8 cellular contexts compared by ENCODE assay signal in the genomic region with DNA sequence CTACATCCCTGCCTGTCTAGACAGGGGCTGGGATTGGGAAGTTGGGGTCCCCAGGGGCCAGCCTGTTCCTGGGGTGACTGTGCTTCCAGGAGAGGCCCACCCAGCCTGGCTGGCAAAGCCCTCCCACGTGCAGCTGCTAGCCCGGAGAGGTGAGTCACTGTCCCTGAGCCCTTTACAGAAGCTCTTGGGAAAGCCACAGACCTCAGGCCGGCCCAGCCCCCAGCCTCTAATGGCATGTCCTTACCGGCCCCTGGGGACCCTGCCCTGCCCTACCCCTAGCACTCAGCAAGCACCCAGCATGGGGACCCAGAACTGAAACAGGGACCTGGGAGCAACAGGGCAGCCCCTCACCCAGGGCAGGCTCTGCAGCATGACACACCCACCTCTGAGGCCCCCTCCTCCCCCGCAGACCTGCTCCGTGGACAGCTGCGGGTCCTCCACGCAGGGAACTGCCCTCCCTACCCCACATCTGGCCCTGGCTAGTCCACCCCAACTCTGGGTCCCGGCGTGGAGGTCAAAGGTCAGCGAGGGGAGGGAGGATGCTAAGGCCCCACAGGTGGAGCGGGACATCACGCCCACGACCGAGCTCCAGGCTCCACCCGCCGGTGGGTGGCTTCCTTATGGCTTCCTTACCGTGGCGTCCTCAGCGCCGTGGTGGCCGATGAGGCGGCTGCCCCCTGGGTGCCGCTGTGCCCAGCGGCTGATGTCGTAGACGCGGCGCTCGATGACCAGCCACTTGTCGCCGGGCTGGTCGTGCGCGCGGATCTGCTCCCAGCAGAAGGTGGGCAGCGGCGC. TPM values are rescaled to one million over a fixed set of nuclear protein-coding genes. Genes with fewer than 3 reads are reported as not detected.
DNase-seq lines count a peak whose midpoint lies in the region; ATAC-seq lines count a peak whose summit lies in the region.

No MANE protein-coding gene starts in this region.

- H3K4me1 ChIP-seq in naive thymus-derived CD4-positive, alpha-beta T cell (ENCODE audit: control insufficient read depth in 2 of 2, insufficient read depth in 2 of 2, low read length in 2 of 2): peaks cover 9% of the 10 kb centered on the region in 2 donors
- no peaks in the 10 kb centered on the region for H3K4me1 ChIP-seq in aorta (ENCODE audit: control insufficient read depth in 1 of 2, insufficient read depth in 2 of 2, low read length in 2 of 2)

- H3K36me3 ChIP-seq in naive thymus-derived CD4-positive, alpha-beta T cell (ENCODE audit: control insufficient read depth in 2 of 3, insufficient read depth in 3 of 3, low read length in 3 of 3): no peaks in the 10 kb centered on the region
- H3K36me3 ChIP-seq in aorta (ENCODE audit: control insufficient read depth in 1 of 2, insufficient read depth in 2 of 2, low read length in 1 of 2): no peaks in the 10 kb centered on the region

- no peaks in the 10 kb centered on the region for H3K27me3 ChIP-seq in naive thymus-derived CD4-positive, alpha-beta T cell (ENCODE audit: control insufficient read depth in 2 of 2, insufficient read depth in 2 of 2, low read length in 2 of 2)
- no peaks in the 10 kb centered on the region for H3K27me3 ChIP-seq in aorta (ENCODE audit: control insufficient read depth in 1 of 2, insufficient read depth in 2 of 2, low read length in 1 of 2)

- peak overlapping the region; percentile 69 for H3K27ac ChIP-seq in naive thymus-derived CD4-positive, alpha-beta T cell (ENCODE audit: low read depth, low read length)
- peak overlapping the region; percentile 0 to 87 for H3K27ac ChIP-seq in aorta (ENCODE audit: low read depth in 1 of 2, low read length in 2 of 2)

- DNase-seq in HCEC 1CT (peak; percentile 63), NCI-H1092 treated with DMSO at 0.1 percent for 48 hours (lab: John Stamatoyannopoulos, UW) (peak; percentile 12), fibroblast of gingiva (ENCODE audit: low read depth) (peak; percentile 62), aorta (peak; percentile 88 to 94)
- peak; percentile 52 for DNase-seq in activated T-cell treated with anti-CD3 and anti-CD28 coated beads, Interleukin-2, amount 50 U/mL, for 24 hours
- DNase-seq in naive thymus-derived CD4-positive, alpha-beta T cell: peak in 8 of 9 donors; percentile 12 to 48 (median 34)

- peaks cover 9% of the 10 kb centered on the region for H3K4me1 Mint-ChIP-seq in activated T-cell treated with anti-CD3 and anti-CD28 coated beads, Interleukin-2, amount 50 U/mL, for 24 hours (ENCODE audit: low read depth)
- H3K4me1 Mint-ChIP-seq in naive thymus-derived CD4-positive, alpha-beta T cell: peaks cover 0 to 11% (median 4%) of the 10 kb centered on the region in 7 donors

- H3K4me3 ChIP-seq in GM08714 (ENCODE audit: low read length): peak overlapping the region; percentile 83; the same call in 1 of the 2 replicates
- H3K4me3 ChIP-seq in naive thymus-derived CD4-positive, alpha-beta T cell (ENCODE audit: low read length): peak overlapping the region; percentile 64
- H3K4me3 ChIP-seq in aorta (ENCODE audit: low read length in 2 of 2): peak overlapping the region; percentile 43 to 44

- H3K36me3 Mint-ChIP-seq in activated T-cell treated with anti-CD3 and anti-CD28 coated beads, Interleukin-2, amount 50 U/mL, for 24 hours (ENCODE audit: low read depth): no peaks in the 10 kb centered on the region
- H3K36me3 Mint-ChIP-seq in naive thymus-derived CD4-positive, alpha-beta T cell: no peaks in the 10 kb centered on the region

- CTCF ChIA-PET in naive thymus-derived CD4-positive, alpha-beta T cell (lab: Charles Lee): interaction anchor here (1.2 kb wide), 1 partner anchor 9 kb away, joined by 3 read pairs; no protein-coding TSS in a partner anchor

- POLR2A ChIA-PET in naive thymus-derived CD4-positive, alpha-beta T cell (lab: Charles Lee): interaction anchor here (0.5 kb wide), 1 partner anchor 1447 kb away, joined by 4 read pairs; no protein-coding TSS in a partner anchor

- H3K27ac Mint-ChIP-seq in activated T-cell treated with anti-CD3 and anti-CD28 coated beads, Interleukin-2, amount 50 U/mL, for 24 hours: no peak overlapping the region
- H3K27ac Mint-ChIP-seq in naive thymus-derived CD4-positive, alpha-beta T cell: peak overlapping the region in 4 of 9 donors; percentile 58 to 79 (median 72)

- 0 to 1% methylated on average over 37 to 38 of the region's 38 CpGs for WGBS in aorta, 2 donors

- intact Hi-C loops in naive thymus-derived CD4-positive, alpha-beta T cell (cut with micrococcal nuclease): loop anchor here (1.0 to 5.0 kb wide), 6 partner anchors 63 to 233 kb away; partner anchors contain the start of genes FADS2 (in 1 of the 2), FEN1 (in 1 of the 2), FTH1 (in 1 of the 2) and TMEM258 (in 1 of the 2)
- intact Hi-C loops in aorta (cut with DNase I): loop anchor here in 1 of 2 donors (5.0 kb wide), 2 partner anchors 63 to 82 kb away; partner anchors contain the start of gene FADS2

- no peaks in the 10 kb centered on the region for H3K9me3 Mint-ChIP-seq in activated T-cell treated with anti-CD3 and anti-CD28 coated beads, Interleukin-2, amount 50 U/mL, for 24 hours
- H3K9me3 Mint-ChIP-seq in naive thymus-derived CD4-positive, alpha-beta T cell: no peaks in the 10 kb centered on the region

- H3K9me3 ChIP-seq in naive thymus-derived CD4-positive, alpha-beta T cell (ENCODE audit: control insufficient read depth in 2 of 3, low read length in 3 of 3): no peaks in the 10 kb centered on the region
- no peaks in the 10 kb centered on the region for H3K9me3 ChIP-seq in aorta (ENCODE audit: control insufficient read depth, low read length)

- H3K4me3 Mint-ChIP-seq in activated T-cell treated with anti-CD3 and anti-CD28 coated beads, Interleukin-2, amount 50 U/mL, for 24 hours: peak overlapping the region; percentile 78
- H3K4me3 Mint-ChIP-seq in naive thymus-derived CD4-positive, alpha-beta T cell: peak overlapping the region; percentile 73 to 93 (median 81)

- H3K27me3 Mint-ChIP-seq in activated T-cell treated with anti-CD3 and anti-CD28 coated beads, Interleukin-2, amount 50 U/mL, for 24 hours: peaks cover 5% of the 10 kb centered on the region
- H3K27me3 Mint-ChIP-seq in naive thymus-derived CD4-positive, alpha-beta T cell: peaks cover 0 to 10% (median 0%) of the 10 kb centered on the region in 5 donors

- peak; percentile 39 for ATAC-seq in naive thymus-derived CD4-positive, alpha-beta T cell
- ATAC-seq in aorta (ENCODE audit: low FRiP score): peak; percentile 23
- no peak for ATAC-seq in HG03457 (IDR thresholded peaks at IDR 0.05; ENCODE audit: unreplicated experiment)

RNA-seq across cellular contexts. Expression of gene FADS3, which starts 0.6 kb away (rescaled TPM):
- 1 to 10 TPM; 1.4 to 8.6 (median 6.2) TPM for total RNA-seq in naive thymus-derived CD4-positive, alpha-beta T cell
- polyA plus RNA-seq in naive thymus-derived CD4-positive, alpha-beta T cell: 1 to 10 TPM in 1 of 2 donors, under 1 TPM in 1; 0.31 to 1.3 TPM
- 100 to 1,000 TPM; 120 to 180 TPM for total RNA-seq in aorta
- 100 to 1,000 TPM in 1 of 2 donors, 10 to 100 TPM in 1; 33.8 to 402 TPM for polyA plus RNA-seq in aorta

RNA-seq across cellular contexts. Expression of gene RAB3IL1, which starts 26.6 kb away (rescaled TPM):
- total RNA-seq in naive thymus-derived CD4-positive, alpha-beta T cell: 1 to 10 TPM in 1 of 5 experiments, under 1 TPM in 1, not detected in 3; 0.49 to 1.9 TPM
- not detected for polyA plus RNA-seq in naive thymus-derived CD4-positive, alpha-beta T cell
- 10 to 100 TPM; 23.8 to 45.2 TPM for total RNA-seq in aorta
- polyA plus RNA-seq in aorta: 10 to 100 TPM in 1 of 2 donors, 1 to 10 TPM in 1; 6.4 to 11.4 TPM

RNA-seq across cellular contexts. Expression of gene BEST1, which starts 59.4 kb away (rescaled TPM):
- total RNA-seq in naive thymus-derived CD4-positive, alpha-beta T cell: 1 to 10 TPM in 2 of 5 experiments, under 1 TPM in 2, not detected in 1; 0.49 to 7.1 (median 0.75) TPM
- polyA plus RNA-seq in naive thymus-derived CD4-positive, alpha-beta T cell: 1 to 10 TPM in 1 of 2 donors, under 1 TPM in 1; 0.83 to 1.4 TPM
- 1 to 10 TPM; 3.9 to 8.0 TPM for total RNA-seq in aorta
- 1 to 10 TPM; 3.5 to 4.1 TPM for polyA plus RNA-seq in aorta

Comparison
In these comparisons a context has a peak if more than half of its experiments do, and no peak if none do; other contexts are left out.
1. DNase-seq: peak in every context shown above with its lines; median percentile 91 in aorta; 63 in HCEC 1CT; 62 in fibroblast of gingiva; 52 in activated T-cell treated with anti-CD3 and anti-CD28 coated beads, Interleukin-2, amount 50 U/mL, for 24 hours; 34 in naive thymus-derived CD4-positive, alpha-beta T cell; 12 in NCI-H1092 treated with DMSO at 0.1 percent for 48 hours.
2. RNA of gene FADS3, which starts 0.6 kb away (total RNA-seq): 120 to 180 TPM in aorta; 1.4 to 8.6 TPM in naive thymus-derived CD4-positive, alpha-beta T cell; every median in the first group is over 10 times any median in the second.
3. RNA of gene RAB3IL1, which starts 26.6 kb away (total RNA-seq): 23.8 to 45.2 TPM in aorta; 0.49 to 1.9 TPM in naive thymus-derived CD4-positive, alpha-beta T cell; every median in the first group is over 4 times any median in the second.
4. Peak in every context shown above with its lines, with median percentiles within 50 percentile points of each other: H3K4me3 ChIP-seq.